ENCODE assay signal across 1 cellular context in genomic region chr13:75550159-75550567, GRCh38.
A peak's percentile ranks its signal among the peaks of the same experiment; 100 is the strongest.
TF ChIP-seq lines count a peak whose summit lies in the region.

No MANE protein-coding gene starts in this region.

TF ChIP-seq in HepG2, 621 proteins besides CTCF, POLR2A, EP300 and RAD21:
- no peak for TF ChIP-seq ZNF839 (CRISPR knock-in tag; IDR thresholded peaks at IDR 0.05; ENCODE audit: borderline replicate concordance)
- 0 out of 2 replicates have a peak, but pooled peaks have one; percentile 52 for TF ChIP-seq ZNF343 (CRISPR knock-in tag; IDR thresholded peaks at IDR 0.05)
- TF ChIP-seq KAT7 (CRISPR knock-in tag; IDR thresholded peaks at IDR 0.05; ENCODE audit: borderline replicate concordance) = 0 out of 2 replicates have a peak, but pooled peaks have one; percentile 14
- 0 out of 2 replicates have a peak, but pooled peaks have one; percentile 1 for TF ChIP-seq ZFP90 (CRISPR knock-in tag; IDR thresholded peaks at IDR 0.05; ENCODE audit: borderline replicate concordance)
- no peak for TF ChIP-seq MZF1 (CRISPR knock-in tag; IDR thresholded peaks at IDR 0.05; ENCODE audit: borderline replicate concordance)
- TF ChIP-seq ATF1 (CRISPR knock-in tag; IDR thresholded peaks at IDR 0.05) = 0 out of 2 replicates have a peak, but pooled peaks have one; percentile 36
- 0 out of 2 replicates have a peak, but pooled peaks have one; percentile 21 for TF ChIP-seq HINFP (CRISPR knock-in tag; IDR thresholded peaks at IDR 0.05; ENCODE audit: low read depth)
